In genomic region chr6:138993410-138993809, GRCh38 we compare ENCODE assay signal across 8 cellular contexts. TPM values are rescaled to one million over a fixed set of nuclear protein-coding genes. Genes with fewer than 3 reads are reported as not detected.
A peak's percentile ranks its signal among the peaks of the same experiment; 100 is the strongest.
DNase-seq lines count a peak whose midpoint lies in the region; ATAC-seq and TF ChIP-seq lines count a peak whose summit lies in the region.
"Not testable (repeated sequence)": the region's sequence is repeated elsewhere in the genome, so short reads cannot be mapped to it uniquely, and the experiment has no call there.

No MANE protein-coding gene starts in this region.

- H3K9me3 Mint-ChIP-seq in WTC11, type B pancreatic cell: not testable (repeated sequence)

- not testable (repeated sequence) for ATAC-seq in WTC11
- peak; percentile 23 for ATAC-seq in left lobe of liver
- peak; percentile 6 to 26 (median 18) for ATAC-seq in right lobe of liver

- peaks cover 0 to 74% (median 27%) of the 10 kb centered on the region in 4 donors for H3K4me1 ChIP-seq in right lobe of liver

- H3K27ac ChIP-seq in HL-60 (replicated peaks) (peak overlapping the region; percentile 49), right lobe of liver (peak overlapping the region in 2 of 3 donors; percentile 52 to 63)

- DNase-seq in EH (ENCODE audit: low read depth) (peak; percentile 62), LoVo (ENCODE audit: low spot score) (peak; percentile 51), left lobe of liver (ENCODE audit: low spot score) (peak; percentile 75), right lobe of liver (peak in 1 of 3 donors; percentile 65)
- not testable (repeated sequence) for DNase-seq in HL-60 (ENCODE audit: low read depth in 1 of 2, low spot score in 1 of 2); WTC11 (ENCODE audit: low spot score); type B pancreatic cell (ENCODE audit: extremely low spot score, unreplicated experiment)

- H3K4me3 ChIP-seq in HL-60 (replicated peaks; ENCODE audit: insufficient read depth, low read length); right lobe of liver: not testable (repeated sequence)
- 0 out of 2 replicates have a peak overlapping the region, but pooled peaks have one; percentile 3 for H3K4me3 ChIP-seq in iPS-18c (ENCODE audit: insufficient read depth, low read depth, low read length)

- H3K36me3 Mint-ChIP-seq in WTC11, type B pancreatic cell: not testable (repeated sequence)

- H3K27ac Mint-ChIP-seq in WTC11 (peak overlapping the region; percentile 64), type B pancreatic cell (peak overlapping the region; percentile 76)

- WGBS in right lobe of liver (ENCODE audit: insufficient coverage, low coverage, low lambda C conversion rate, missing lambda C conversion rate) = 41% methylated on average over 1 of the region's 1 CpG

- H3K27me3 ChIP-seq in HL-60 (ENCODE audit: insufficient read depth, poor library complexity, severe bottlenecking); right lobe of liver: not testable (repeated sequence)

- TF ChIP-seq CTCF in HL-60 (IDR thresholded peaks at IDR 0.05; ENCODE audit: insufficient read depth, low read length); WTC11 (IDR thresholded peaks at IDR 0.05); right lobe of liver (IDR thresholded peaks at IDR 0.05); type B pancreatic cell (conservative IDR thresholded peaks at IDR 0.05): not testable (repeated sequence)

- CTCF ChIA-PET in WTC11 (lab: Charles Lee) = not testable (repeated sequence)

- H3K4me1 Mint-ChIP-seq in WTC11 = peaks cover 39% of the 10 kb centered on the region
- not testable (repeated sequence) for H3K4me1 Mint-ChIP-seq in type B pancreatic cell (ENCODE audit: unreplicated experiment)

- POLR2A ChIA-PET in WTC11 (lab: Charles Lee) = not testable (repeated sequence)

- not testable (repeated sequence) for TF ChIP-seq POLR2A in right lobe of liver (IDR thresholded peaks at IDR 0.05)

- H3K27me3 Mint-ChIP-seq in WTC11 (ENCODE audit: low read depth); type B pancreatic cell: not testable (repeated sequence)

- H3K36me3 ChIP-seq in right lobe of liver = not testable (repeated sequence)

- not testable (repeated sequence) for H3K9me3 ChIP-seq in iPS-18c (ENCODE audit: control insufficient read depth, insufficient read depth, low read length); right lobe of liver

- intact Hi-C loops in right lobe of liver (cut with DNase I) = not testable (repeated sequence)

- H3K4me3 Mint-ChIP-seq in WTC11, type B pancreatic cell: not testable (repeated sequence)

RNA-seq across cellular contexts. Expression of gene REPS1, which starts 5.4 kb away (rescaled TPM):
- 51.0 to 55.1 TPM (median 54.6 TPM) in 3 replicates for total RNA-seq in WTC11 (2021)
- 49.4 TPM for total RNA-seq in left lobe of liver
- 10 to 100 TPM; 17.0 to 68.0 (median 34.0) TPM for total RNA-seq in right lobe of liver
- 57.0 and 95.8 TPM in 2 replicates for total RNA-seq in type B pancreatic cell (ENCODE audit: low replicate concordance)

RNA-seq across cellular contexts. Expression of gene ABRACL, which starts 35.1 kb away (rescaled TPM):
- total RNA-seq in WTC11 (2021) (111 to 117 TPM (median 116 TPM) in 3 replicates), left lobe of liver (49.8 TPM), right lobe of liver (10 to 100 TPM; 22.5 to 52.0 (median 39.6) TPM), type B pancreatic cell (ENCODE audit: low replicate concordance) (47.1 and 88.9 TPM in 2 replicates)
